8 cellular contexts compared by ENCODE assay signal in genomic region chrX:12890467-12890866, GRCh38. TPM values are rescaled to one million over a fixed set of nuclear protein-coding genes. Genes with fewer than 3 reads are reported as not detected.
DNase-seq lines count a peak whose midpoint lies in the region; ATAC-seq and TF ChIP-seq lines count a peak whose summit lies in the region.

No MANE protein-coding gene starts in this region.

- H3K4me1 Mint-ChIP-seq in activated B cell treated with CpG ODN at 0.5 μM for 24 hours = peaks cover 59% of the 10 kb centered on the region

- H3K27ac ChIP-seq in left lung = peak overlapping the region in 1 of 2 donors; percentile 53

- ATAC-seq in GM19438 (IDR thresholded peaks at IDR 0.05; ENCODE audit: low read depth, unreplicated experiment) = peak; percentile 55
- ATAC-seq in HG03139 (IDR thresholded peaks at IDR 0.05; ENCODE audit: unreplicated experiment) = peak; percentile 63
- peak; percentile 43 for ATAC-seq in activated B cell treated with CpG ODN at 0.5 μM for 24 hours (ENCODE audit: low read depth)
- no peak for ATAC-seq in left lung

- peak overlapping the region; percentile 88 for H3K27ac Mint-ChIP-seq in activated B cell treated with CpG ODN at 0.5 μM for 24 hours

- no peak overlapping the region for H3K4me3 ChIP-seq in left lung

- no peaks in the 10 kb centered on the region for H3K27me3 ChIP-seq in left lung

- no peaks in the 10 kb centered on the region for H3K27me3 Mint-ChIP-seq in activated B cell treated with CpG ODN at 0.5 μM for 24 hours

- peaks cover 27% of the 10 kb centered on the region for H3K36me3 Mint-ChIP-seq in activated B cell treated with CpG ODN at 0.5 μM for 24 hours (ENCODE audit: low read depth)

- peak; percentile 62 for DNase-seq in CD1c-positive myeloid dendritic cell (ENCODE audit: extremely low spot score)
- DNase-seq in activated B cell treated with CpG ODN at 0.5 μM for 24 hours = no peak
- no peak for DNase-seq in effector CD8-positive, alpha-beta T cell (lab: John Stamatoyannopoulos, UW)
- DNase-seq in left lung = no peak
- no peak for DNase-seq in stimulated activated CD4-positive, alpha-beta T cell treated with anti-CD3 and anti-CD28 coated beads, Interleukin-4, amount 100 ng/mL, for 24 hours
- no peak for DNase-seq in NCI-H1436 (lab: John Stamatoyannopoulos, UW)

- no peaks in the 10 kb centered on the region for H3K9me3 Mint-ChIP-seq in activated B cell treated with CpG ODN at 0.5 μM for 24 hours

- CTCF ChIA-PET in activated B cell treated with CpG ODN at 0.5 μM for 24 hours (lab: Charles Lee) = no interaction called here

- H3K4me1 ChIP-seq in left lung = peaks cover 0 to 13% of the 10 kb centered on the region in 2 donors

- intact Hi-C loops in activated B cell treated with CpG ODN at 0.5 μM for 24 hours (cut with micrococcal nuclease) (loop anchor here (5.0 to 10.0 kb wide), 3 partner anchors 38 to 806 kb away; no protein-coding TSS in a partner anchor), left lung (cut with DNase I) (no loop called here)

- POLR2A ChIA-PET in activated B cell treated with CpG ODN at 0.5 μM for 24 hours (lab: Charles Lee) = interaction anchor here (0.7 to 1.6 kb wide), 2 partner anchors 47 to 76 kb away, joined by 3 read pairs; no protein-coding TSS in a partner anchor

- H3K9me3 ChIP-seq in left lung = no peaks in the 10 kb centered on the region

- H3K4me3 Mint-ChIP-seq in activated B cell treated with CpG ODN at 0.5 μM for 24 hours = peak overlapping the region; percentile 64

- no peaks in the 10 kb centered on the region for H3K36me3 ChIP-seq in left lung

- TF ChIP-seq CTCF in activated B cell treated with CpG ODN at 0.5 μM for 24 hours (IDR thresholded peaks at IDR 0.05) (no peak), left lung (IDR thresholded peaks at IDR 0.05) (no peak)

RNA-seq across cellular contexts. Expression of gene TLR8, which starts 16.0 kb away (rescaled TPM):
- 0.20 and 0.22 TPM in 2 replicates for total RNA-seq in activated B cell treated with CpG ODN at 0.5 μM for 24 hours
- 10 to 100 TPM in 1 of 2 donors, 1 to 10 TPM in 1; 5.7 to 24.6 TPM for total RNA-seq in left lung

RNA-seq across cellular contexts. Expression of gene TLR7, which starts 23.6 kb away (rescaled TPM):
- total RNA-seq in activated B cell treated with CpG ODN at 0.5 μM for 24 hours (4.6 and 5.4 TPM in 2 replicates), left lung (1 to 10 TPM; 3.1 to 3.4 TPM)
